ENCODE assay signal across 9 cellular contexts in the genomic region with DNA sequence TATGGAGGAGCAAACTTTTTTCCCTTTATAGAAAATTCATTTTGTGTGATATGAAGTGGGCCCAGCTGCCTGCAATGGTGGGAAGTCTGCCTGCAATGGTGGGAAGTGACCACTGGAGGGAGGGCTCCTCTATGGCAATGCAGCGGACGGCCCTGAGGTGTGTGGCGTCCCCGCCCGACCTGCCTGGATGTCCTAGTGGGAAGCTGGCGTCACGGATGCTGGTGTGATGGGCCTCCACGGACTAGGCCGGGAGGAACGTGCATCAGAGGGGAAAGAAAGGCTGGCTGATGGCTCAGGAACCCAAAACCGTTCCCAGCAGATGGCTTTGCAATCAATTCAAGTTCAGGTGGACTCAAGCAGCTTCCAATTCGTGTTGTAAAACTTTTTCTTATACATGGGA.
DNase-seq lines count a peak whose midpoint lies in the region; ATAC-seq, FAIRE-seq and TF ChIP-seq lines count a peak whose summit lies in the region.
"Had no signal": no experiment of that assay in that cellular context is flagged by ENCODE, and none has a peak within 500 bp of the region (broad histone marks: within the 10 kb centered on the region; RNA-seq: fewer than 3 reads in every experiment).

No MANE protein-coding gene starts in this region.

- peaks cover 8% of the 10 kb centered on the region; the same call in 1 of the 3 replicates for H3K36me3 ChIP-seq in K562 (ENCODE audit: control insufficient read depth, insufficient read depth, low read length)

- no peaks in the 10 kb centered on the region; the same call in 1 of the 2 replicates for H3K9me3 ChIP-seq in K562 (replicated peaks; ENCODE audit: control insufficient read depth, insufficient read depth, low read depth, low read length)

- no peak overlapping the region for H3K4me3 ChIP-seq in K562

- no peak overlapping the region for H2AFZ ChIP-seq in K562 (ENCODE audit: low read depth, low read length)

- WGBS in K562 (ENCODE audit: insufficient coverage, low coverage, missing lambda C conversion rate): 25% methylated on average over 12 of the region's 12 CpGs

- no peaks in the 10 kb centered on the region for H3K27me3 Mint-ChIP-seq in T-helper 2 cell treated with Interferon-gamma antibody and Interleukin-4, amounts not matched to agents 5 μg/mL and 100 μg/mL, for 36 hours (ENCODE audit: low read depth)

- H3K27ac Mint-ChIP-seq in T-helper 2 cell treated with Interferon-gamma antibody and Interleukin-4, amounts not matched to agents 5 μg/mL and 100 μg/mL, for 36 hours: peak overlapping the region; percentile 29
- H3K27ac Mint-ChIP-seq: naive B cell had no signal

- H3K9ac ChIP-seq in K562 (ENCODE audit: insufficient read depth in 1 of 2, low read depth in 2 of 2, low read length in 2 of 2): no peak overlapping the region

- no peak overlapping the region for H3K27ac ChIP-seq in K562 (ENCODE audit: extremely low read depth, low read depth, low read length)

- in situ Hi-C loops in K562 (cut with MboI): no loop called here

- no peaks in the 10 kb centered on the region for H3K9me3 Mint-ChIP-seq in T-helper 2 cell treated with Interferon-gamma antibody and Interleukin-4, amounts not matched to agents 5 μg/mL and 100 μg/mL, for 36 hours
- H3K9me3 Mint-ChIP-seq: naive B cell had no signal

- no peak overlapping the region for H3K4me3 Mint-ChIP-seq in T-helper 2 cell treated with Interferon-gamma antibody and Interleukin-4, amounts not matched to agents 5 μg/mL and 100 μg/mL, for 36 hours
- H3K4me3 Mint-ChIP-seq: naive B cell had no signal

- POLR2A ChIA-PET in K562 (lab: Yijun Ruan, JAX): interaction anchor here (0.6 kb wide), 1 partner anchor 206 kb away, joined by 4 read pairs; no protein-coding TSS in a partner anchor

- no peak for TF ChIP-seq POLR2A in GM18505 (IDR thresholded peaks at IDR 0.05; ENCODE audit: borderline replicate concordance, extremely low read depth, insufficient read depth, insufficient read length)
- TF ChIP-seq POLR2A in K562 (conservative IDR thresholded peaks at IDR 0.05): no peak

- no peaks in the 10 kb centered on the region for H3K27me3 ChIP-seq in K562 (ENCODE audit: control insufficient read depth in 2 of 2, insufficient read depth in 2 of 2, low read length in 2 of 2)

- H3K36me3 Mint-ChIP-seq in T-helper 2 cell treated with Interferon-gamma antibody and Interleukin-4, amounts not matched to agents 5 μg/mL and 100 μg/mL, for 36 hours (ENCODE audit: low read depth): peaks cover 1% of the 10 kb centered on the region
- H3K36me3 Mint-ChIP-seq: naive B cell had no signal

- TF ChIP-seq EP300 in K562 (IDR thresholded peaks at IDR 0.05; ENCODE audit: low read length): no peak

- intact Hi-C loops in K562 (cut with micrococcal nuclease): no loop called here

- H3K4me2 ChIP-seq in K562 (ENCODE audit: insufficient read depth, low read length): no peak overlapping the region

- TF ChIP-seq CTCF in K562 (IDR thresholded peaks at IDR 0.05 in 2 of 3, conservative IDR thresholded peaks at IDR 0.05 in 1 of 3; ENCODE audit: insufficient read depth in 2 of 3, low read depth in 1 of 3, low read length in 3 of 3): peak; percentile 54 to 80 (median 69)

- H3K79me2 ChIP-seq in K562 (ENCODE audit: control insufficient read depth, insufficient read depth, low read length): peaks cover 23% of the 10 kb centered on the region

- H3K4me1 ChIP-seq in K562 (replicated peaks in 1 of 2; ENCODE audit: control insufficient read depth in 2 of 2, insufficient read depth in 2 of 2, low read length in 2 of 2): peaks cover 0 to 25% of the 10 kb centered on the region in 2 experiments; a peak in 2 of 5 replicates

- DNase-seq in A172 (ENCODE audit: low spot score): peak; percentile 46
- DNase-seq in T-helper 2 cell treated with Interferon-gamma antibody and Interleukin-4, amounts not matched to agents 5 μg/mL and 100 μg/mL, for 36 hours (ENCODE audit: low spot score): peak; percentile 14
- peak; percentile 52 to 80 (median 73) for DNase-seq in K562 (ENCODE audit: extremely low read depth in 1 of 4, low spot score in 3 of 4)
- DNase-seq in iPS-NIHi11 (ENCODE audit: low spot score): peak; percentile 90
- DNase-seq in stimulated activated CD4-positive, alpha-beta T cell treated with anti-CD3 and anti-CD28 coated beads, Interleukin-1b, Interleukin-23, amount 100 ng/mL, for 4 hours (ENCODE audit: low read depth in 2 of 2): peak; percentile 36 to 41
- no peak for DNase-seq in globus pallidus (ENCODE audit: low spot score)
- DNase-seq: naive B cell had no signal

- FAIRE-seq in K562 (lab: Jason Lieb, UNC): peak; percentile 67

- peaks cover 17% of the 10 kb centered on the region for H3K4me1 Mint-ChIP-seq in T-helper 2 cell treated with Interferon-gamma antibody and Interleukin-4, amounts not matched to agents 5 μg/mL and 100 μg/mL, for 36 hours (ENCODE audit: low read depth)
- H3K4me1 Mint-ChIP-seq: naive B cell had no signal

- ATAC-seq in GM18505 (IDR thresholded peaks at IDR 0.05; ENCODE audit: unreplicated experiment) (peak; percentile 82), HG03439 (IDR thresholded peaks at IDR 0.05; ENCODE audit: unreplicated experiment) (peak; percentile 79), K562 (peak; percentile 92)

- H3K9me1 ChIP-seq in K562 (ENCODE audit: control insufficient read depth, insufficient read depth, low read length): no peaks in the 10 kb centered on the region

- no TSS peak for BruUV-seq in K562 (replicated peaks; lab: Mats Ljungman, UMichigan)

- TF ChIP-seq RAD21 in K562 (CRISPR knock-in tag; conservative IDR thresholded peaks at IDR 0.05 in 1 of 2, IDR thresholded peaks at IDR 0.05 in 1 of 2): peak in 1 of 2 experiments; percentile 60; a peak in 2 of 4 replicates

- peaks cover 10% of the 10 kb centered on the region; the same call in 1 of the 2 replicates for H4K20me1 ChIP-seq in K562 (replicated peaks; ENCODE audit: control insufficient read depth, insufficient read depth, low read length)

- CTCF ChIA-PET in K562 (lab: Yijun Ruan, JAX; ENCODE audit: low intra/inter-chr PET ratio): interaction anchor here (0.7 kb wide), 1 partner anchor 672 kb away, joined by 3 read pairs; no protein-coding TSS in a partner anchor

TF ChIP-seq in K562, 482 proteins besides CTCF, POLR2A, EP300 and RAD21:
- TF ChIP-seq ZBTB33 (CRISPR knock-in tag; IDR thresholded peaks at IDR 0.05) (peak; percentile 92), FOSL1 (tag; conservative IDR thresholded peaks at IDR 0.05) (no peak)
